1 cellular context compared by ENCODE assay signal in genomic region chr3:27554706-27555105, GRCh38.
TF ChIP-seq lines count a peak whose summit lies in the region.

No MANE protein-coding gene starts in this region.

TF ChIP-seq in HCT116, 20 proteins besides CTCF, POLR2A, EP300 and RAD21 (continued from another document):
- no peak for TF ChIP-seq ZBTB33 (IDR thresholded peaks at IDR 0.05; ENCODE audit: extremely low read depth, insufficient replicate concordance, low read length)
- TF ChIP-seq ATF3 (IDR thresholded peaks at IDR 0.05): no peak
- no peak for TF ChIP-seq MAX (IDR thresholded peaks at IDR 0.05)
- TF ChIP-seq EZH2 (IDR thresholded peaks at IDR 0.05): no peak
- TF ChIP-seq SRF (IDR thresholded peaks at IDR 0.05; ENCODE audit: low read depth): no peak
- TF ChIP-seq POLR2AphosphoS5 (IDR thresholded peaks at IDR 0.05; ENCODE audit: low read depth, low read length): no peak
- TF ChIP-seq EZH2phosphoT487 (IDR thresholded peaks at IDR 0.05; ENCODE audit: borderline replicate concordance): no peak
- TF ChIP-seq ELF1 (IDR thresholded peaks at IDR 0.05; ENCODE audit: borderline replicate concordance, low read depth): no peak
- TF ChIP-seq CEBPB (IDR thresholded peaks at IDR 0.05; ENCODE audit: low read depth): no peak
- no peak for TF ChIP-seq TCF7L2 (IDR thresholded peaks at IDR 0.05; ENCODE audit: borderline replicate concordance, extremely low read depth, insufficient read depth, insufficient read length)
